ENCODE assay signal across 26 cellular contexts in genomic region chr2:218028189-218028495, GRCh38. TPM values are rescaled to one million over a fixed set of nuclear protein-coding genes. Genes with fewer than 3 reads are reported as not detected.
DNase-seq lines count a peak whose midpoint lies in the region; TF ChIP-seq lines count a peak whose summit lies in the region.
"Had no signal": no experiment of that assay in that cellular context is flagged by ENCODE, and none has a peak within 500 bp of the region (broad histone marks: within the 10 kb centered on the region; RNA-seq: fewer than 3 reads in every experiment).

No MANE protein-coding gene starts in this region.

- no peak overlapping the region for H2AFZ ChIP-seq in GM23248

- no peaks in the 10 kb centered on the region for H3K9me2 ChIP-seq in GM23248 (ENCODE audit: insufficient read depth)

- no peak overlapping the region for H3K9ac ChIP-seq in GM23248

- POLR2A ChIA-PET in RWPE1 (lab: Yijun Ruan, JAX; ENCODE audit: low non-redundant PET) = no interaction called here

- H3K36me3 ChIP-seq in stomach (no peaks in the 10 kb centered on the region), GM23248 (ENCODE audit: low read depth) (no peaks in the 10 kb centered on the region)
- H3K36me3 ChIP-seq: HAP-1, transverse colon had no signal

- in situ Hi-C loops in GM23248 (cut with MboI) = no loop called here

- no peaks in the 10 kb centered on the region for H3K79me2 ChIP-seq in GM23248 (ENCODE audit: insufficient read depth)

- 66 to 85% (median 73%) methylated on average over 2 of the region's 2 CpGs for WGBS in stomach, 5 donors
- WGBS in GM23248 (ENCODE audit: low coverage in 1 of 2, low lambda C conversion rate in 2 of 2, missing lambda C conversion rate in 2 of 2), 2 experiments = 71 to 75% methylated on average over 2 of the region's 2 CpGs

- H3K9me3 ChIP-seq in stomach = no peaks in the 10 kb centered on the region
- no peaks in the 10 kb centered on the region for H3K9me3 ChIP-seq in GM23248 (ENCODE audit: low read depth)
- H3K9me3 ChIP-seq: HAP-1, transverse colon had no signal

- TF ChIP-seq EP300 in stomach (IDR thresholded peaks at IDR 0.05) = no peak

- peak overlapping the region; percentile 82 for H3K27ac ChIP-seq in RWPE1
- H3K27ac ChIP-seq in stomach = peak overlapping the region in 3 of 5 donors; percentile 14 to 39 (median 25)
- no peak overlapping the region for H3K27ac ChIP-seq in substantia nigra (ENCODE audit: low read depth, low read length, poor library complexity, severe bottlenecking)
- H3K27ac ChIP-seq in GM23248 = no peak overlapping the region
- H3K27ac ChIP-seq: epithelial cell of prostate, transverse colon, VCaP had no signal

- H3K4me2 ChIP-seq in GM23248 (ENCODE audit: unreplicated experiment) = no peak overlapping the region

- TF ChIP-seq CTCF in RWPE1 (conservative IDR thresholded peaks at IDR 0.05; ENCODE audit: low read depth) = no peak
- no peak for TF ChIP-seq CTCF in stomach (IDR thresholded peaks at IDR 0.05)

- H3K4me3 ChIP-seq in stomach (no peak overlapping the region), GM23248 (no peak overlapping the region)
- H3K4me3 ChIP-seq: HAP-1, transverse colon had no signal

- H3K4me1 ChIP-seq in stomach (peaks cover 18 to 52% (median 42%) of the 10 kb centered on the region in 4 donors), GM23248 (ENCODE audit: insufficient read depth) (no peaks in the 10 kb centered on the region)
- H3K4me1 ChIP-seq: HAP-1, transverse colon had no signal

- intact Hi-C loops in stomach (cut with DNase I; ENCODE audit: low total_unique reads) = no loop called here

- no peaks in the 10 kb centered on the region for H3F3A ChIP-seq in GM23248 (ENCODE audit: insufficient read depth)

- H3K27me3 ChIP-seq in stomach (no peaks in the 10 kb centered on the region), GM23248 (replicated peaks; ENCODE audit: insufficient read depth) (no peaks in the 10 kb centered on the region)
- H3K27me3 ChIP-seq: transverse colon had no signal

- CTCF ChIA-PET in RWPE1 (lab: Yijun Ruan, JAX) = interaction anchor here (0.6 to 0.7 kb wide), 2 partner anchors 238 to 690 kb away, joined by 3 to 4 read pairs; no protein-coding TSS in a partner anchor

- no peak for TF ChIP-seq POLR2A in stomach (IDR thresholded peaks at IDR 0.05)

- DNase-seq in activated gamma-delta T cell treated with Interleukin-2 at 50 U/mL for 16 hours (peak; percentile 2), activated gamma-delta T cell (lab: John Stamatoyannopoulos, UW) (no peak), RWPE1 (ENCODE audit: low spot score) (no peak), iPS-NIHi7 (ENCODE audit: extremely low spot score) (peak; percentile 5), stomach (peak; percentile 22), substantia nigra (lab: John Stamatoyannopoulos, UW) (no peak), COLO668 (lab: John Stamatoyannopoulos, UW; ENCODE audit: unreplicated experiment) (no peak), GM23248 (no peak)
- DNase-seq: activated CD4-positive, alpha-beta T cell treated with anti-CD3 and anti-CD28 coated beads, Interleukin-2, amount 50 U/mL, for 4 hours; cerebellar nuclear complex; DMS53; glutamatergic neuron; NCI-H1092; T-helper 9 cell; transverse colon had no signal

- no peaks in the 10 kb centered on the region for H4K20me1 ChIP-seq in GM23248 (ENCODE audit: insufficient read depth)

RNA-seq across cellular contexts. Expression of gene TNS1, which starts 25.3 kb away (rescaled TPM):
- total RNA-seq in stomach = 100 to 1,000 TPM; 145 to 682 (median 198) TPM
- polyA plus RNA-seq in stomach (10 to 100 TPM; 18.5 to 44.9 (median 33.2) TPM), GM23248 (2016; fragmentation: Nextera tagmentation; extraction: Ambion mirVana) (78.6 and 81.6 TPM in 2 replicates)
- 99.3 and 104 TPM in 2 replicates for total RNA-seq in GM23248 (2014; rRNA removed; shearing (Covaris generic))
- total RNA-seq: G401, NCI-H460, OCI-LY7 had no signal

RNA-seq across cellular contexts. Expression of gene RUFY4, which starts 40.9 kb away (rescaled TPM):
- not detected for total RNA-seq in stomach
- polyA plus RNA-seq in stomach (under 1 TPM in 2 of 3 donors, not detected in 1; 0.12 to 0.43 TPM), GM23248 (2016; fragmentation: Nextera tagmentation; extraction: Ambion mirVana) (not detected in 2 replicates)
- not detected in 2 replicates for total RNA-seq in GM23248 (2014; rRNA removed; shearing (Covaris generic))
- total RNA-seq: B cell, G401, HT-29, neural crest cell, OCI-LY7, progenitor cell of endocrine pancreas, Right ventricle myocardium inferior had no signal

Comparison
In these comparisons a context has a peak if more than half of its experiments do, and no peak if none do; other contexts are left out.
1. DNase-seq: peak in activated gamma-delta T cell treated with Interleukin-2 at 50 U/mL for 16 hours (single experiment), iPS-NIHi7 (single experiment) and stomach (single experiment); none in activated gamma-delta T cell (single experiment), RWPE1 (single experiment), substantia nigra (0 of 49), COLO668 (single experiment) and GM23248 (single experiment).
2. H3K27ac ChIP-seq: peak in RWPE1 (single experiment) and stomach (3 of 5); none in substantia nigra (single experiment) and GM23248 (single experiment).